Comparison of ENCODE assay signal across 20 cellular contexts in the genomic region with DNA sequence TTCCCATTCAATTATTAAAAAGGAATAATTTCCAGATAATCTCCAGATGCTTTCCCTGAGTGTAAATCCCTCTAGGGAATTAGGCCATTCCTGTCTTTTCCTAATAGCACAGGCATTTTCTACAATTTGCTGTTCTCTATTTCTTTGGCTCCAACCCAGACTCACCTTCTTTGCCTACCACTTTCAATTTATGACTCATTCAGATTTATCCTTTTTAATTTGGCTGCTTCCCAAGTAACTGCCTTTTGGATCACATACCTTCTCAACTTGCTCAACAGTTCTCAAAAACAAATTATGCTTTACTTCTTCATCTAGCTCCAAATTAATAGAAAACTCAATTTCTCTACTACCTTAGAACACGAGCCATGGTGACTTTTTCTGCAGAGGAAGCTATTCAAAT.
A peak's percentile ranks its signal among the peaks of the same experiment; 100 is the strongest.
DNase-seq lines count a peak whose midpoint lies in the region; ATAC-seq, FAIRE-seq and TF ChIP-seq lines count a peak whose summit lies in the region.
"Had no signal": no experiment of that assay in that cellular context is flagged by ENCODE, and none has a peak within 500 bp of the region (broad histone marks: within the 10 kb centered on the region; RNA-seq: fewer than 3 reads in every experiment).

No MANE protein-coding gene starts in this region.

- H3K27me3 ChIP-seq in H1 (replicated peaks in 1 of 4; ENCODE audit: control insufficient read depth in 3 of 4, extremely low read depth in 1 of 4, insufficient read depth in 3 of 4, low read length in 3 of 4) (no peaks in the 10 kb centered on the region), adrenal gland (no peaks in the 10 kb centered on the region)
- H3K27me3 ChIP-seq: brain microvascular endothelial cell, dorsolateral prefrontal cortex, Peyer's patch had no signal

- 0 out of 2 replicates have a peak overlapping the region, but pooled peaks have one; percentile 16 for H2AFZ ChIP-seq in H1 (ENCODE audit: low read length)

- no peak overlapping the region for H2BK15ac ChIP-seq in H1 (ENCODE audit: low read length)

- FAIRE-seq in H1 (lab: Jason Lieb, UNC): no peak

- H3K79me2 ChIP-seq in H1 (ENCODE audit: control insufficient read depth in 1 of 2, insufficient read depth in 2 of 2, low read length in 2 of 2): no peaks in the 10 kb centered on the region

- no peak overlapping the region for H3K23ac ChIP-seq in H1 (ENCODE audit: insufficient read length)

- WGBS in H1 (ENCODE audit: extremely low coverage in 1 of 2, insufficient coverage in 1 of 2, insufficient read length in 1 of 2, insufficient replicate concordance in 2 of 2, low coverage in 1 of 2, low lambda C conversion rate in 2 of 2, missing lambda C conversion rate in 1 of 2), 2 experiments: 100% methylated on average over 1 of the region's 1 CpG; no CpG with 5 or more reads in 1 of the 2 experiments
- 43 to 67% (median 57%) methylated on average over 1 of the region's 1 CpG for WGBS in adrenal gland, 4 donors

- H2BK20ac ChIP-seq in H1 (ENCODE audit: low read length): no peak overlapping the region

- no peak for TF ChIP-seq POLR2A in H1 (IDR thresholded peaks at IDR 0.05; ENCODE audit: control extremely low read depth in 1 of 2, low read depth in 2 of 2, low read length in 2 of 2)
- no peak for TF ChIP-seq POLR2A in adrenal gland (IDR thresholded peaks at IDR 0.05)

- H3K9me3 ChIP-seq in H1 (ENCODE audit: insufficient read depth in 2 of 2, low read depth in 1 of 2, low read length in 1 of 2): no peaks in the 10 kb centered on the region
- H3K9me3 ChIP-seq in adrenal gland (replicated peaks in 1 of 3): no peaks in the 10 kb centered on the region
- H3K9me3 ChIP-seq: HAP-1, Peyer's patch had no signal

- H3K4me2 ChIP-seq in H1 (ENCODE audit: insufficient read depth in 1 of 2, low read depth in 2 of 2, low read length in 2 of 2): no peak overlapping the region

- no peaks in the 10 kb centered on the region for H3K79me1 ChIP-seq in H1 (ENCODE audit: low read depth, low read length)

- no peak overlapping the region for H4K8ac ChIP-seq in H1 (ENCODE audit: extremely low read depth, insufficient read depth, low read length)

- H2BK12ac ChIP-seq in H1 (ENCODE audit: low read depth, low read length): no peak overlapping the region

- H3K14ac ChIP-seq in H1 (ENCODE audit: insufficient read length): no peak overlapping the region

- DNase-seq in DMS53 (lab: John Stamatoyannopoulos, UW) (peak; percentile 39), DMS53 treated with DMSO at 0.1 percent for 48 hours (lab: John Stamatoyannopoulos, UW; ENCODE audit: unreplicated experiment) (no peak), NCI-H226 (peak; percentile 66), H1 (ENCODE audit: low read depth in 1 of 2, low spot score in 2 of 2) (no peak), putamen (ENCODE audit: low spot score) (peak; percentile 53), adrenal gland (no peak)
- DNase-seq in effector CD8-positive, alpha-beta T cell (lab: John Stamatoyannopoulos, UW): no peak
- DNase-seq: activated CD4-positive, alpha-beta T cell treated with anti-CD3 and anti-CD28 coated beads, Interleukin-2, amount 10 ng/mL, durations not matched to agents 7 days and 5 days; activated naive CD4-positive, alpha-beta T cell treated with anti-CD3 and anti-CD28 coated beads for 36 hours; brain microvascular endothelial cell; DMS153; dorsolateral prefrontal cortex; kidney; NCI-H2081 treated with DMSO at 0.1 percent for 48 hours; Peyer's patch; retina; stimulated activated naive CD4-positive, alpha-beta T cell had no signal

- TF ChIP-seq EP300 in H1 (IDR thresholded peaks at IDR 0.05; ENCODE audit: borderline replicate concordance in 1 of 2, low read depth in 2 of 2, low read length in 2 of 2): no peak

- no peak for ATAC-seq in GM21360 (IDR thresholded peaks at IDR 0.05; ENCODE audit: unreplicated experiment)

- no peak overlapping the region for H4K91ac ChIP-seq in H1 (replicated peaks; ENCODE audit: insufficient read length, low read length)

- H2BK120ac ChIP-seq in H1 (replicated peaks; ENCODE audit: low read depth, low read length): no peak overlapping the region

- CTCF ChIA-PET in H1 (lab: Charles Lee; ENCODE audit: partially characterized antibody): no interaction called here

- H3K36me3 ChIP-seq in H1 (ENCODE audit: control insufficient read depth in 2 of 4, insufficient read depth in 4 of 4, low read length in 3 of 4) (no peaks in the 10 kb centered on the region), adrenal gland (replicated peaks in 1 of 2) (no peaks in the 10 kb centered on the region)
- H3K36me3 ChIP-seq: brain microvascular endothelial cell, HAP-1, Peyer's patch had no signal

- H3K4me1 ChIP-seq in H1 (replicated peaks in 1 of 4; ENCODE audit: control insufficient read depth in 3 of 4, insufficient read depth in 4 of 4, low read length in 3 of 4) (no peaks in the 10 kb centered on the region), adrenal gland (replicated peaks in 1 of 2) (no peaks in the 10 kb centered on the region)
- H3K4me1 ChIP-seq: HAP-1, Peyer's patch had no signal

- H3K18ac ChIP-seq in H1 (ENCODE audit: extremely low read depth, low read length): no peak overlapping the region

- POLR2A ChIA-PET in H1 (lab: Charles Lee; ENCODE audit: partially characterized antibody): no interaction called here

- H3K27ac ChIP-seq in H1 (ENCODE audit: low read depth, low read length) (no peak overlapping the region), adrenal gland (no peak overlapping the region)
- H3K27ac ChIP-seq: 22Rv1, brain microvascular endothelial cell, dorsolateral prefrontal cortex, Peyer's patch had no signal

- no peak overlapping the region for H2BK5ac ChIP-seq in H1 (ENCODE audit: low read depth, low read length)

- no peak for TF ChIP-seq RAD21 in H1 (IDR thresholded peaks at IDR 0.05 in 1 of 2, conservative IDR thresholded peaks at IDR 0.05 in 1 of 2; ENCODE audit: low read depth in 2 of 2, low read length in 2 of 2)

- H3K56ac ChIP-seq in H1 (replicated peaks; ENCODE audit: insufficient read length, low read depth, low read length): no peak overlapping the region

- no peak overlapping the region for H3K9ac ChIP-seq in H1 (replicated peaks in 1 of 4; ENCODE audit: extremely low read depth in 1 of 4, low read depth in 3 of 4, low read length in 3 of 4)

- no peak overlapping the region for H4K5ac ChIP-seq in H1 (ENCODE audit: insufficient read length, low read depth, low read length)

- no peaks in the 10 kb centered on the region for H3K23me2 ChIP-seq in H1 (ENCODE audit: low read depth, low read length)

- intact Hi-C loops in adrenal gland (cut with DNase I): no loop called here

- TF ChIP-seq CTCF in H1 (IDR thresholded peaks at IDR 0.05; ENCODE audit: control extremely low read depth in 1 of 3, insufficient read depth in 1 of 3, low read depth in 1 of 3, low read length in 3 of 3) (no peak), adrenal gland (IDR thresholded peaks at IDR 0.05) (no peak)

- no peak overlapping the region for H3K4ac ChIP-seq in H1 (replicated peaks; ENCODE audit: insufficient read length, low read depth, low read length)

- H3K4me3 ChIP-seq in H1 (ENCODE audit: extremely low read depth in 1 of 4, insufficient read depth in 2 of 4, low read depth in 3 of 4, low read length in 4 of 4): no peak overlapping the region
- H3K4me3 ChIP-seq in adrenal gland: no peak overlapping the region
- H3K4me3 ChIP-seq: dorsolateral prefrontal cortex, HAP-1, Peyer's patch had no signal

- no peak overlapping the region for H2AK5ac ChIP-seq in H1 (ENCODE audit: low read depth, low read length)

- no peaks in the 10 kb centered on the region for H4K20me1 ChIP-seq in H1 (replicated peaks in 1 of 2; ENCODE audit: control insufficient read depth in 1 of 2, insufficient read depth in 2 of 2, low read length in 2 of 2)

TF ChIP-seq in H1, 55 proteins besides CTCF, POLR2A, EP300 and RAD21:
- TF ChIP-seq SP1 (IDR thresholded peaks at IDR 0.05; ENCODE audit: low read depth, low read length): no peak
- TF ChIP-seq RFX5 (IDR thresholded peaks at IDR 0.05; ENCODE audit: borderline replicate concordance, low read depth, low read length): no peak
- no peak for TF ChIP-seq BACH1 (IDR thresholded peaks at IDR 0.05; ENCODE audit: low read length)
- TF ChIP-seq JUN (IDR thresholded peaks at IDR 0.05; ENCODE audit: low read depth, low read length): no peak
- no peak for TF ChIP-seq SP2 (IDR thresholded peaks at IDR 0.05; ENCODE audit: low read length)
- TF ChIP-seq CEBPB (IDR thresholded peaks at IDR 0.05; ENCODE audit: low read depth, low read length): no peak
- no peak for TF ChIP-seq ZNF274 (IDR thresholded peaks at IDR 0.05; ENCODE audit: borderline replicate concordance, extremely low read depth, low read length)
- no peak for TF ChIP-seq BRCA1 (IDR thresholded peaks at IDR 0.05; ENCODE audit: low read depth, low read length)
- no peak for TF ChIP-seq TCF12 (IDR thresholded peaks at IDR 0.05; ENCODE audit: low read depth, low read length)
- TF ChIP-seq SUZ12 (IDR thresholded peaks at IDR 0.05; ENCODE audit: low read length): no peak

Comparison
In these comparisons a context has a peak if more than half of its experiments do, and no peak if none do; other contexts are left out.
1. DNase-seq: peak in DMS53 (single experiment), NCI-H226 (single experiment) and putamen (single experiment); none in DMS53 treated with DMSO at 0.1 percent for 48 hours (single experiment), H1 (0 of 2), effector CD8-positive, alpha-beta T cell (single experiment) and adrenal gland (0 of 7).